9 cellular contexts compared by ENCODE assay signal in the genomic region with DNA sequence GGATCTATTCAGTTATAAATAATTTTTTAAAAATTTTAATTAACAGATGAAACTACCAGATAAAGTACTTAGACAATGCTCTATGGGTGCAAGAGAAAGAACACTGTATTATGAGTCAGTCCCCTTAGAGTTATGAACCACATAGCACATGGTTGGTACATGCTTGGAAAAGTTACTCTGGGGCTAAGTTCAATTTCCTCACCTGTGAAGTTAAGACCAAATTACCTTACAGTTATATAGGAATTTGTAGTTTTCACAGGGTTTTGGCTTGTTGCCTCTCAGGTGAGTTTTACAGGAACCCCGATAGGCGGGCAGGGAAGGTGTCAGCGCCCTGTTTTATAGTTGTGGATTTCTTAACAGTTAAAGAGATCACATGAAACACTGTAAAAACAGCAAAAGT. TPM values are rescaled to one million over a fixed set of nuclear protein-coding genes. Genes with fewer than 3 reads are reported as not detected.
DNase-seq lines count a peak whose midpoint lies in the region; ATAC-seq and TF ChIP-seq lines count a peak whose summit lies in the region.
"Had no signal": no experiment of that assay in that cellular context is flagged by ENCODE, and none has a peak within 500 bp of the region (broad histone marks: within the 10 kb centered on the region; RNA-seq: fewer than 3 reads in every experiment).

No MANE protein-coding gene starts in this region.

- no peak for ATAC-seq in HG03175 (IDR thresholded peaks at IDR 0.05; ENCODE audit: unreplicated experiment)

- intact Hi-C loops in OCI-LY7 (cut with micrococcal nuclease; ENCODE audit: unreplicated experiment): loop anchor here (2.0 to 10.0 kb wide), 2 partner anchors 91 to 1007 kb away; a partner anchor contains a TSS

- H3K79me2 ChIP-seq in OCI-LY7 (ENCODE audit: insufficient read depth, low read depth, low read length): peaks cover 56% of the 10 kb centered on the region

- no peaks in the 10 kb centered on the region for H3K9me2 ChIP-seq in OCI-LY7 (ENCODE audit: insufficient read depth, low read length)

- BruUV-seq in OCI-LY7 (replicated peaks; lab: Mats Ljungman, UMichigan): no TSS peak

- H3K4me2 ChIP-seq in OCI-LY7 (ENCODE audit: low read length): peak overlapping the region; percentile 99

- peaks cover 28% of the 10 kb centered on the region for H4K20me1 ChIP-seq in OCI-LY7 (ENCODE audit: insufficient read depth, low read length)

- no peak for DNase-seq in GM06990 (ENCODE audit: extremely low read depth, insufficient read length)
- DNase-seq in OCI-LY7 (ENCODE audit: low spot score): peak; percentile 5
- DNase-seq in epithelial cell of prostate (ENCODE audit: low read depth, low spot score): no peak
- DNase-seq in putamen (ENCODE audit: low spot score): no peak
- no peak for DNase-seq in NCI-H774 (lab: John Stamatoyannopoulos, UW)
- no peak for DNase-seq in NCI-H2227 treated with DMSO at 0.1 percent for 48 hours (lab: John Stamatoyannopoulos, UW)

- peaks cover 26% of the 10 kb centered on the region for H3K4me1 ChIP-seq in OCI-LY7 (ENCODE audit: insufficient read depth, low read length, poor library complexity, severe bottlenecking)
- H3K4me1 ChIP-seq in neutrophil (ENCODE audit: control insufficient read depth in 1 of 2, insufficient read depth in 1 of 2, low read depth in 1 of 2, low read length in 1 of 2): peaks cover 15 to 16% of the 10 kb centered on the region in 2 experiments

- peaks cover 13% of the 10 kb centered on the region; the same call in 1 of the 2 replicates for H3K9me3 ChIP-seq in OCI-LY7 (ENCODE audit: low read length)
- H3K9me3 ChIP-seq in neutrophil: no peaks in the 10 kb centered on the region

- H3K36me3 ChIP-seq in GM06990 (ENCODE audit: control insufficient read depth, insufficient read depth, low read length) (no peaks in the 10 kb centered on the region), OCI-LY7 (ENCODE audit: insufficient read depth, low read length) (peaks cover 40% of the 10 kb centered on the region), neutrophil (no peaks in the 10 kb centered on the region)

- H3K27me3 ChIP-seq in GM06990 (replicated peaks; ENCODE audit: control insufficient read depth, insufficient read depth, low read length) (no peaks in the 10 kb centered on the region), neutrophil (no peaks in the 10 kb centered on the region)

- TF ChIP-seq CTCF in GM06990 (IDR thresholded peaks at IDR 0.05; ENCODE audit: insufficient read depth, low read length, poor library complexity, severe bottlenecking) (no peak), OCI-LY7 (conservative IDR thresholded peaks at IDR 0.05; ENCODE audit: low read length) (no peak), neutrophil (IDR thresholded peaks at IDR 0.05) (no peak)

- H3K4me3 ChIP-seq in GM06990 (replicated peaks; ENCODE audit: low read depth, low read length): peak overlapping the region; percentile 76
- H3K4me3 ChIP-seq in OCI-LY7 (ENCODE audit: low read depth, low read length, poor library complexity, severe bottlenecking): peak overlapping the region; percentile 98
- peak overlapping the region; percentile 86 to 88 for H3K4me3 ChIP-seq in neutrophil (ENCODE audit: low read depth in 1 of 2, low read length in 1 of 2)

- CTCF ChIA-PET in OCI-LY7 (lab: Charles Lee; ENCODE audit: unreplicated experiment): no interaction called here

- H3K27ac ChIP-seq in OCI-LY7 (ENCODE audit: low read depth, low read length, poor library complexity, severe bottlenecking) (no peak overlapping the region), epithelial cell of prostate (peak overlapping the region; percentile 95), neutrophil (no peak overlapping the region)

- POLR2A ChIA-PET in OCI-LY7 (lab: Charles Lee): no interaction called here

- no peak overlapping the region for H2AFZ ChIP-seq in OCI-LY7 (ENCODE audit: low read length)

RNA-seq across cellular contexts. Expression of a gene that starts 1.2 kb away (rescaled TPM):
- total RNA-seq in OCI-LY7 (2014; rRNA removed; shearing (Covaris generic)): 33.9 and 36.0 TPM in 2 replicates
- total RNA-seq in OCI-LY7 (2022): 72.3 and 76.6 TPM in 2 replicates

RNA-seq across cellular contexts. Expression of a gene that starts 48.9 kb away (rescaled TPM):
- total RNA-seq in OCI-LY7 (2014; rRNA removed; shearing (Covaris generic)): not detected in 2 replicates
- not detected in 2 replicates for total RNA-seq in OCI-LY7 (2022)
- total RNA-seq: subcutaneous adipose tissue had no signal
